In the genomic region with DNA sequence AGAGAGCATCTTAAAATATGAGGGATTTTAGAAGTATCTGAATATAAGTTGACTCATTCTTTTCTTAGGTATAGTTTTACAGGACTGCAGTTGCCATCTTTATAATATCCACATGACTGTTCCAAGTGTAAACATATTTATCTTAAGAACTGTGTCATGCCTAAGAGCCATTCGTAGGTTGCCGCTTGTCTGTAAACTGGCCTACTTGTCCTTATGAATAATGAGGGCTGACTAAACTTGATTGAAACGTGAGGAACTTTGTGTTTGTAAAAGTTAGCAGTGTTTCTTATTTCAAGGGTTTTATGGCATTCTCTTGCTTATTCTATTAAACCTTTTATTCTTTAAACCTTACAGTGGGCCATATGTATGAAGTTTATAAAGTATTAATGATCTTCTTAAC, we compare ENCODE assay signal across 2 cellular contexts.
A peak's percentile ranks its signal among the peaks of the same experiment; 100 is the strongest.
TF ChIP-seq lines count a peak whose summit lies in the region.

No MANE protein-coding gene starts in this region.

TF ChIP-seq in A549, 52 proteins besides CTCF, POLR2A, EP300 and RAD21:
- TF ChIP-seq, protein P1, sequence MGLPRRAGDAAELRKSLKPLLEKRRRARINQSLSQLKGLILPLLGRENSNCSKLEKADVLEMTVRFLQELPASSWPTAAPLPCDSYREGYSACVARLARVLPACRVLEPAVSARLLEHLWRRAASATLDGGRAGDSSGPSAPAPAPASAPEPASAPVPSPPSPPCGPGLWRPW (IDR thresholded peaks at IDR 0.05), result no peak
- TF ChIP-seq FOSL2 (IDR thresholded peaks at IDR 0.05) (no peak), FOSL2 (CRISPR knock-in tag; IDR thresholded peaks at IDR 0.05) (peak; percentile 55), GATA3 (IDR thresholded peaks at IDR 0.05; ENCODE audit: borderline replicate concordance) (peak; percentile 36; the same call in 1 of the 2 replicates)

TF ChIP-seq in IMR-90, 13 proteins besides CTCF, POLR2A, EP300 and RAD21:
- TF ChIP-seq CEBPB (IDR thresholded peaks at IDR 0.05; ENCODE audit: low read depth, low read length) (no peak), BHLHE40 (IDR thresholded peaks at IDR 0.05; ENCODE audit: low read depth, low read length) (peak; percentile 86), RCOR1 (IDR thresholded peaks at IDR 0.05; ENCODE audit: insufficient replicate concordance, low read length) (no peak)
- TF ChIP-seq, protein P2, sequence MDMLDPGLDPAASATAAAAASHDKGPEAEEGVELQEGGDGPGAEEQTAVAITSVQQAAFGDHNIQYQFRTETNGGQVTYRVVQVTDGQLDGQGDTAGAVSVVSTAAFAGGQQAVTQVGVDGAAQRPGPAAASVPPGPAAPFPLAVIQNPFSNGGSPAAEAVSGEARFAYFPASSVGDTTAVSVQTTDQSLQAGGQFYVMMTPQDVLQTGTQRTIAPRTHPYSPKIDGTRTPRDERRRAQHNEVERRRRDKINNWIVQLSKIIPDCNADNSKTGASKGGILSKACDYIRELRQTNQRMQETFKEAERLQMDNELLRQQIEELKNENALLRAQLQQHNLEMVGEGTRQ (IDR thresholded peaks at IDR 0.05; ENCODE audit: low read depth, low read length), result peak; percentile 18; the same call in 1 of the 2 replicates
